11 cellular contexts compared by ENCODE assay signal in genomic region chr4:108135549-108136209, GRCh38. TPM values are rescaled to one million over a fixed set of nuclear protein-coding genes. Genes with fewer than 3 reads are reported as not detected.
DNase-seq lines count a peak whose midpoint lies in the region; ATAC-seq and TF ChIP-seq lines count a peak whose summit lies in the region.
"Had no signal": no experiment of that assay in that cellular context is flagged by ENCODE, and none has a peak within 500 bp of the region (broad histone marks: within the 10 kb centered on the region; RNA-seq: fewer than 3 reads in every experiment).

No MANE protein-coding gene starts in this region.

- H3K27ac Mint-ChIP-seq in CD4-positive, CD25-positive, alpha-beta regulatory T cell: peak overlapping the region; percentile 82 to 97 (median 82)

- H3K4me1 Mint-ChIP-seq in CD4-positive, CD25-positive, alpha-beta regulatory T cell: peaks cover 47 to 93% (median 76%) of the 10 kb centered on the region in 4 donors

- no peak overlapping the region for H2AFZ ChIP-seq in hepatocyte

- H3K4me3 Mint-ChIP-seq in CD4-positive, CD25-positive, alpha-beta regulatory T cell: peak overlapping the region; percentile 79 to 92 (median 85)

- H3K9me2 ChIP-seq in hepatocyte (replicated peaks; ENCODE audit: insufficient read depth): no peaks in the 10 kb centered on the region

- H3K36me3 ChIP-seq in CD4-positive, CD25-positive, alpha-beta regulatory T cell (ENCODE audit: control insufficient read depth, insufficient read depth, low read length): peaks cover 29% of the 10 kb centered on the region
- H3K36me3 ChIP-seq in effector memory CD4-positive, alpha-beta T cell (ENCODE audit: control insufficient read depth, insufficient read depth, low read length): no peaks in the 10 kb centered on the region
- H3K36me3 ChIP-seq in hepatocyte (replicated peaks; ENCODE audit: insufficient read depth, low read depth): no peaks in the 10 kb centered on the region

- H3K27me3 ChIP-seq in CD4-positive, CD25-positive, alpha-beta regulatory T cell (ENCODE audit: control insufficient read depth, insufficient read depth, low read length): no peaks in the 10 kb centered on the region
- no peaks in the 10 kb centered on the region for H3K27me3 ChIP-seq in effector memory CD4-positive, alpha-beta T cell (replicated peaks; ENCODE audit: control insufficient read depth, insufficient read depth, low read length, poor library complexity, severe bottlenecking)
- H3K27me3 ChIP-seq in hepatocyte: no peaks in the 10 kb centered on the region

- peaks cover 51% of the 10 kb centered on the region for H3K36me3 Mint-ChIP-seq in CD4-positive, CD25-positive, alpha-beta regulatory T cell

- no peaks in the 10 kb centered on the region for H3K9me3 ChIP-seq in CD4-positive, CD25-positive, alpha-beta regulatory T cell (ENCODE audit: control insufficient read depth in 2 of 2, low read length in 2 of 2)
- no peaks in the 10 kb centered on the region for H3K9me3 ChIP-seq in effector memory CD4-positive, alpha-beta T cell (ENCODE audit: control insufficient read depth, low read length)
- H3K9me3 ChIP-seq in hepatocyte (ENCODE audit: low read depth): no peaks in the 10 kb centered on the region

- no peak for TF ChIP-seq CTCF in hepatocyte (IDR thresholded peaks at IDR 0.05; ENCODE audit: poor library complexity)

- ATAC-seq in CD4-positive, CD25-positive, alpha-beta regulatory T cell (ENCODE audit: low read depth in 2 of 2): peak in 1 of 2 donors; percentile 26
- ATAC-seq in GM18861 (IDR thresholded peaks at IDR 0.05; ENCODE audit: unreplicated experiment): peak; percentile 38
- ATAC-seq in GM19455 (IDR thresholded peaks at IDR 0.05; ENCODE audit: unreplicated experiment): no peak
- ATAC-seq in HG03565 (IDR thresholded peaks at IDR 0.05; ENCODE audit: unreplicated experiment): no peak
- ATAC-seq in HG02884 (IDR thresholded peaks at IDR 0.05; ENCODE audit: unreplicated experiment): no peak

- peak in 1 of 3 donors; percentile 54 for DNase-seq in CD4-positive, CD25-positive, alpha-beta regulatory T cell
- DNase-seq in NCI-H345 treated with DMSO at 0.1 percent for 48 hours (lab: John Stamatoyannopoulos, UW; ENCODE audit: unreplicated experiment): peak; percentile 66
- DNase-seq in effector memory CD4-positive, alpha-beta T cell: no peak
- DNase-seq in hepatocyte (ENCODE audit: low spot score): no peak
- DNase-seq: activated CD4-positive, CD25-positive, alpha-beta regulatory T cell; DMS53; NCI-H774 had no signal

- H3K4me1 ChIP-seq in CD4-positive, CD25-positive, alpha-beta regulatory T cell (ENCODE audit: control insufficient read depth, insufficient read depth, low read length, poor library complexity, severe bottlenecking): peaks cover 100% of the 10 kb centered on the region
- peaks cover 37% of the 10 kb centered on the region for H3K4me1 ChIP-seq in effector memory CD4-positive, alpha-beta T cell (ENCODE audit: control insufficient read depth, insufficient read depth, low read length, poor library complexity, severe bottlenecking)
- no peaks in the 10 kb centered on the region for H3K4me1 ChIP-seq in hepatocyte (ENCODE audit: insufficient read depth)

- H3K9me3 Mint-ChIP-seq in CD4-positive, CD25-positive, alpha-beta regulatory T cell: no peaks in the 10 kb centered on the region

- H3K79me2 ChIP-seq in hepatocyte: no peaks in the 10 kb centered on the region

- WGBS in hepatocyte (ENCODE audit: low lambda C conversion rate, missing lambda C conversion rate): 46% methylated on average over 4 of the region's 4 CpGs

- peak overlapping the region; percentile 82 for H3K4me3 ChIP-seq in CD4-positive, CD25-positive, alpha-beta regulatory T cell (ENCODE audit: low read depth, low read length)
- H3K4me3 ChIP-seq in effector memory CD4-positive, alpha-beta T cell (ENCODE audit: insufficient read depth, low read depth, low read length, poor library complexity, severe bottlenecking): peak overlapping the region; percentile 5
- H3K4me3 ChIP-seq in hepatocyte: no peak overlapping the region

- no peaks in the 10 kb centered on the region for H3K27me3 Mint-ChIP-seq in CD4-positive, CD25-positive, alpha-beta regulatory T cell

- no peak overlapping the region for H3K4me2 ChIP-seq in hepatocyte

- no peaks in the 10 kb centered on the region for H4K20me1 ChIP-seq in hepatocyte (ENCODE audit: insufficient read depth, poor library complexity, severe bottlenecking)

- peak overlapping the region; percentile 77 for H3K27ac ChIP-seq in CD4-positive, CD25-positive, alpha-beta regulatory T cell (ENCODE audit: insufficient read depth, low read length, poor library complexity, severe bottlenecking)
- H3K27ac ChIP-seq in effector memory CD4-positive, alpha-beta T cell (ENCODE audit: insufficient read depth, low read length, poor library complexity, severe bottlenecking): peak overlapping the region; percentile 23
- H3K27ac ChIP-seq in hepatocyte: no peak overlapping the region

RNA-seq across cellular contexts. Expression of gene LEF1, which starts 33.1 kb away (rescaled TPM):
- total RNA-seq in CD4-positive, CD25-positive, alpha-beta regulatory T cell: 469 TPM
- 100 to 1,000 TPM; 465 to 627 (median 565) TPM for polyA plus RNA-seq in CD4-positive, CD25-positive, alpha-beta regulatory T cell
- total RNA-seq in hepatocyte: 7.5 and 8.6 TPM in 2 replicates
- 7.6 and 10.4 TPM in 2 replicates for polyA plus RNA-seq in hepatocyte

Comparison
In these comparisons a context has a peak if more than half of its experiments do, and no peak if none do; other contexts are left out.
1. RNA of gene LEF1, which starts 33.1 kb away (total RNA-seq): 469 TPM in CD4-positive, CD25-positive, alpha-beta regulatory T cell (single experiment); 7.5 to 8.6 TPM in hepatocyte; every median in the first group is over 10 times any median in the second.